In the genomic region with DNA sequence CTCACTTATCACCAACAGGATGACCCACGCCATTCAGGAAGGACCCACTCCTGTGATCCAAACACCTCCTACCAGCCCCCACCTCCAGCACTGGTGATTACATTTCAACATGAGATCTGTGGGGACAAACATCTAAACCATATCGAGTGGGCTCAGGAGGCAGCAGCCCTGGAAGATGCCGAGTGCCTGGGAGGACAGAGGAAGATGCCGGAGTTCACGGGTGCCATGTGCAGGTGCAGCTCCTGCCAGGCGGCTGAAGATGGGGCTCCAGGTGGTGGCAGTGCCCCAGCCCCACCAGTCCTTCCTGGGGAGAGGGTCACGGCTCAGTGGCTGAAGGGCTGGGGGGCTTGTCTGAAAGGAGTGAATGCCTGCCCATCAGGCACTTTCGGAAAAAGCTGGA, we compare ENCODE assay signal across 21 cellular contexts.
"Had no signal": no experiment of that assay in that cellular context is flagged by ENCODE, and none has a peak within 500 bp of the region (broad histone marks: within the 10 kb centered on the region; RNA-seq: fewer than 3 reads in every experiment).

No MANE protein-coding gene starts in this region.

- H3K36me3 Mint-ChIP-seq: activated naive CD8-positive, alpha-beta T cell; immature natural killer cell had no signal

- H3K9me3 Mint-ChIP-seq: activated T-helper 1 cell treated with anti-CD3 and anti-CD28 coated beads, Interleukin-12 subunit alpha, Interleukin-12 subunit beta, Interleukin-2, Interleukin-4 antibody, amounts not matched to agents 30 ng/mL and 10 ng/mL and 1 ng/mL, durations not matched to agents 14 hours and 24 hours and 36 hours; immature natural killer cell had no signal

- DNase-seq: activated CD4-positive, alpha-beta T cell treated with anti-CD3 and anti-CD28 coated beads for 4 hours; activated CD4-positive, alpha-beta T cell treated with anti-CD3 and anti-CD28 coated beads, Interleukin-2, amount 50 U/mL, for 48 hours; activated CD4-positive, CD25-positive, alpha-beta regulatory T cell; amniotic stem cell; effector memory CD8-positive, alpha-beta T cell; foreskin melanocyte; glutamatergic neuron; immature natural killer cell; kidney glomerular epithelial cell; occipital lobe; retina; stimulated activated CD4-positive, alpha-beta T cell treated with anti-CD3 and anti-CD28 coated beads, Interleukin-4, amount 100 ng/mL, for 24 hours; stimulated activated naive CD4-positive, alpha-beta T cell treated with Interleukin-2 at 50 U/mL for 16 hours; T1000 had no signal

- H3K4me2 ChIP-seq: hepatocyte had no signal

- ATAC-seq: effector memory CD8-positive, alpha-beta T cell; esophagus mucosa had no signal

- H3K27ac Mint-ChIP-seq: activated naive CD8-positive, alpha-beta T cell; activated T-helper 1 cell treated with anti-CD3 and anti-CD28 coated beads, Interleukin-12 subunit alpha, Interleukin-12 subunit beta, Interleukin-2, Interleukin-4 antibody, amounts not matched to agents 30 ng/mL and 10 ng/mL and 1 ng/mL, durations not matched to agents 14 hours and 24 hours and 36 hours; effector memory CD8-positive, alpha-beta T cell; immature natural killer cell; memory B cell had no signal

- H3K4me3 Mint-ChIP-seq: activated naive CD8-positive, alpha-beta T cell; activated T-helper 1 cell treated with anti-CD3 and anti-CD28 coated beads, Interleukin-12 subunit alpha, Interleukin-12 subunit beta, Interleukin-2, Interleukin-4 antibody, amounts not matched to agents 30 ng/mL and 10 ng/mL and 1 ng/mL, durations not matched to agents 14 hours and 24 hours and 36 hours; effector memory CD8-positive, alpha-beta T cell; immature natural killer cell; memory B cell had no signal

- H3K27ac ChIP-seq: cardiac muscle cell, hepatocyte, SJSA1 had no signal

- H3K27me3 ChIP-seq: hepatocyte had no signal

- H3K4me1 ChIP-seq: SJSA1 had no signal

- H3K4me3 ChIP-seq: cardiac muscle cell, hepatocyte, SJSA1 had no signal

- H3K36me3 ChIP-seq: cardiac muscle cell, SJSA1 had no signal

- H3K9me3 ChIP-seq: SJSA1 had no signal
